In genomic region chr5:59206132-59206581, GRCh38 we compare ENCODE assay signal across 11 cellular contexts.
DNase-seq lines count a peak whose midpoint lies in the region; ATAC-seq, FAIRE-seq and TF ChIP-seq lines count a peak whose summit lies in the region.
"Had no signal": no experiment of that assay in that cellular context is flagged by ENCODE, and none has a peak within 500 bp of the region (broad histone marks: within the 10 kb centered on the region; RNA-seq: fewer than 3 reads in every experiment).

No MANE protein-coding gene starts in this region.

- H3K4me3 ChIP-seq in kidney (ENCODE audit: low read length in 2 of 2), result no peak overlapping the region
- no peak overlapping the region for H3K4me3 ChIP-seq in tibial artery
- no peak overlapping the region for H3K4me3 ChIP-seq in naive thymus-derived CD4-positive, alpha-beta T cell (ENCODE audit: low read length)

- peaks cover 0 to 3% of the 10 kb centered on the region in 2 donors for H3K36me3 ChIP-seq in kidney (ENCODE audit: control insufficient read depth in 1 of 2, insufficient read depth in 2 of 2, low read length in 2 of 2)
- no peaks in the 10 kb centered on the region for H3K36me3 ChIP-seq in tibial artery
- no peaks in the 10 kb centered on the region for H3K36me3 ChIP-seq in naive thymus-derived CD4-positive, alpha-beta T cell (ENCODE audit: control insufficient read depth in 2 of 3, insufficient read depth in 3 of 3, low read length in 3 of 3)

- H3K4me3 Mint-ChIP-seq in naive thymus-derived CD4-positive, alpha-beta T cell, result no peak overlapping the region
- H3K4me3 Mint-ChIP-seq: activated CD4-positive, alpha-beta memory T cell treated with anti-CD3 and anti-CD28 coated beads for 36 hours; activated naive CD4-positive, alpha-beta T cell treated with anti-CD3 and anti-CD28 coated beads, Interleukin-2, amount 50 U/mL, for 24 hours had no signal

- H3K4me1 Mint-ChIP-seq in naive thymus-derived CD4-positive, alpha-beta T cell, result no peaks in the 10 kb centered on the region
- H3K4me1 Mint-ChIP-seq: activated naive CD4-positive, alpha-beta T cell treated with anti-CD3 and anti-CD28 coated beads, Interleukin-2, amount 50 U/mL, for 24 hours had no signal

- DNase-seq in NCI-H226 (peak; percentile 59), kidney (no peak), tibial artery (no peak), hippocampal formation (lab: John Stamatoyannopoulos, UW) (no peak), T1000 (lab: John Stamatoyannopoulos, UW) (no peak)
- no peak for DNase-seq in naive thymus-derived CD4-positive, alpha-beta T cell
- DNase-seq: activated CD4-positive, alpha-beta memory T cell treated with anti-CD3 and anti-CD28 coated beads for 36 hours; NCI-H774 had no signal

- POLR2A ChIA-PET in naive thymus-derived CD4-positive, alpha-beta T cell (lab: Charles Lee), result no interaction called here

- no peaks in the 10 kb centered on the region for H3K27me3 ChIP-seq in tibial artery
- no peaks in the 10 kb centered on the region for H3K27me3 ChIP-seq in naive thymus-derived CD4-positive, alpha-beta T cell (ENCODE audit: control insufficient read depth in 2 of 2, insufficient read depth in 2 of 2, low read length in 2 of 2)

- FAIRE-seq in colon (lab: Jason Lieb, UNC) (peak; percentile 21), kidney (lab: Jason Lieb, UNC) (peak; percentile 8)
- FAIRE-seq: endometrium had no signal

- no peaks in the 10 kb centered on the region for H3K36me3 Mint-ChIP-seq in naive thymus-derived CD4-positive, alpha-beta T cell
- H3K36me3 Mint-ChIP-seq: activated CD4-positive, alpha-beta memory T cell treated with anti-CD3 and anti-CD28 coated beads for 36 hours; activated naive CD4-positive, alpha-beta T cell treated with anti-CD3 and anti-CD28 coated beads, Interleukin-2, amount 50 U/mL, for 24 hours had no signal

- peaks cover 0 to 27% (median 7%) of the 10 kb centered on the region in 5 donors for H3K27me3 Mint-ChIP-seq in naive thymus-derived CD4-positive, alpha-beta T cell
- H3K27me3 Mint-ChIP-seq: activated CD4-positive, alpha-beta memory T cell treated with anti-CD3 and anti-CD28 coated beads for 36 hours had no signal

- no peaks in the 10 kb centered on the region for H3K9me3 ChIP-seq in kidney (ENCODE audit: control insufficient read depth in 1 of 2, low read length in 2 of 2)
- no peaks in the 10 kb centered on the region for H3K9me3 ChIP-seq in tibial artery
- no peaks in the 10 kb centered on the region for H3K9me3 ChIP-seq in naive thymus-derived CD4-positive, alpha-beta T cell (ENCODE audit: control insufficient read depth in 2 of 3, low read length in 3 of 3)

- intact Hi-C loops in kidney (cut with DNase I) (no loop called here), tibial artery (cut with DNase I; ENCODE audit: low total_unique reads) (no loop called here)
- intact Hi-C loops in naive thymus-derived CD4-positive, alpha-beta T cell (cut with micrococcal nuclease), result no loop called here

- H3K27ac Mint-ChIP-seq in naive thymus-derived CD4-positive, alpha-beta T cell, result no peak overlapping the region
- H3K27ac Mint-ChIP-seq: activated CD4-positive, alpha-beta memory T cell treated with anti-CD3 and anti-CD28 coated beads for 36 hours; activated naive CD4-positive, alpha-beta T cell treated with anti-CD3 and anti-CD28 coated beads, Interleukin-2, amount 50 U/mL, for 24 hours had no signal

- H3K4me1 ChIP-seq in kidney (ENCODE audit: control insufficient read depth in 1 of 2, insufficient read depth in 1 of 2, low read depth in 1 of 2, low read length in 2 of 2) (peaks cover 4 to 10% of the 10 kb centered on the region in 2 donors), tibial artery (peaks cover 0 to 60% (median 12%) of the 10 kb centered on the region in 4 donors)
- H3K4me1 ChIP-seq in naive thymus-derived CD4-positive, alpha-beta T cell (ENCODE audit: control insufficient read depth in 2 of 2, insufficient read depth in 2 of 2, low read length in 2 of 2), result no peaks in the 10 kb centered on the region

- H3K9me3 Mint-ChIP-seq in naive thymus-derived CD4-positive, alpha-beta T cell, result no peaks in the 10 kb centered on the region
- H3K9me3 Mint-ChIP-seq: activated CD4-positive, alpha-beta memory T cell treated with anti-CD3 and anti-CD28 coated beads for 36 hours; activated naive CD4-positive, alpha-beta T cell treated with anti-CD3 and anti-CD28 coated beads, Interleukin-2, amount 50 U/mL, for 24 hours had no signal

- no peak overlapping the region for H3K27ac ChIP-seq in kidney (ENCODE audit: low read depth in 2 of 2, low read length in 2 of 2)
- H3K27ac ChIP-seq in tibial artery, result peak overlapping the region; percentile 36 to 47
- no peak overlapping the region for H3K27ac ChIP-seq in naive thymus-derived CD4-positive, alpha-beta T cell (ENCODE audit: low read depth, low read length)

- no peak overlapping the region for H3K9ac ChIP-seq in kidney (ENCODE audit: low read length in 2 of 2)

- TF ChIP-seq CTCF in kidney (IDR thresholded peaks at IDR 0.05; ENCODE audit: borderline replicate concordance, extremely low read depth, insufficient read depth) (no peak), tibial artery (IDR thresholded peaks at IDR 0.05) (no peak)

- no peak for ATAC-seq in naive thymus-derived CD4-positive, alpha-beta T cell

- CTCF ChIA-PET in naive thymus-derived CD4-positive, alpha-beta T cell (lab: Charles Lee), result no interaction called here

Comparison
In these comparisons a context has a peak if more than half of its experiments do, and no peak if none do; other contexts are left out.
1. H3K27ac ChIP-seq: peak in tibial artery (2 of 2); none in kidney (0 of 2) and naive thymus-derived CD4-positive, alpha-beta T cell (single experiment).